ENCODE assay signal across 8 cellular contexts in genomic region chr17:43366809-43367587, GRCh38. TPM values are rescaled to one million over a fixed set of nuclear protein-coding genes. Genes with fewer than 3 reads are reported as not detected.
A peak's percentile ranks its signal among the peaks of the same experiment; 100 is the strongest.
DNase-seq lines count a peak whose midpoint lies in the region; ATAC-seq and TF ChIP-seq lines count a peak whose summit lies in the region.

No MANE protein-coding gene starts in this region.

- H3K27me3 ChIP-seq in naive thymus-derived CD4-positive, alpha-beta T cell (ENCODE audit: control insufficient read depth in 2 of 2, insufficient read depth in 2 of 2, low read length in 2 of 2) = no peaks in the 10 kb centered on the region

- H3K4me3 Mint-ChIP-seq in naive thymus-derived CD4-positive, alpha-beta T cell = peak overlapping the region; percentile 43 to 99 (median 92)

- H3K27me3 Mint-ChIP-seq in naive thymus-derived CD4-positive, alpha-beta T cell = no peaks in the 10 kb centered on the region

- no peaks in the 10 kb centered on the region for H3K36me3 Mint-ChIP-seq in naive thymus-derived CD4-positive, alpha-beta T cell

- H3K4me1 ChIP-seq in naive thymus-derived CD4-positive, alpha-beta T cell (ENCODE audit: control insufficient read depth in 2 of 2, insufficient read depth in 2 of 2, low read length in 2 of 2) = peaks cover 8 to 22% of the 10 kb centered on the region in 2 donors

- peak overlapping the region; percentile 99 to 100 (median 100) for H3K27ac Mint-ChIP-seq in naive thymus-derived CD4-positive, alpha-beta T cell

- no peak for ATAC-seq in naive thymus-derived CD4-positive, alpha-beta T cell
- ATAC-seq in HG02610 (IDR thresholded peaks at IDR 0.05; ENCODE audit: unreplicated experiment) = no peak
- no peak for ATAC-seq in HG02970 (IDR thresholded peaks at IDR 0.05; ENCODE audit: low FRiP score, unreplicated experiment)

- CTCF ChIA-PET in naive thymus-derived CD4-positive, alpha-beta T cell (lab: Charles Lee) = interaction anchor here (0.7 to 2.6 kb wide), 4 partner anchors 19 to 117 kb away, joined by 3 to 16 read pairs (median 4); partner anchors contain the start of gene DHX8

- peaks cover 0 to 5% (median 0%) of the 10 kb centered on the region in 11 donors for H3K9me3 Mint-ChIP-seq in naive thymus-derived CD4-positive, alpha-beta T cell

- peaks cover 13% of the 10 kb centered on the region for H3K9me3 ChIP-seq in KOPT-K1 (ENCODE audit: insufficient read depth, low read length, poor library complexity, severe bottlenecking)
- H3K9me3 ChIP-seq in naive thymus-derived CD4-positive, alpha-beta T cell (ENCODE audit: control insufficient read depth in 2 of 3, low read length in 3 of 3) = no peaks in the 10 kb centered on the region

- H3K36me3 ChIP-seq in KOPT-K1 (ENCODE audit: insufficient read depth, low read length) = no peaks in the 10 kb centered on the region
- peaks cover 0 to 3% (median 0%) of the 10 kb centered on the region in 3 experiments for H3K36me3 ChIP-seq in naive thymus-derived CD4-positive, alpha-beta T cell (ENCODE audit: control insufficient read depth in 2 of 3, insufficient read depth in 3 of 3, low read length in 3 of 3)

- H3K4me3 ChIP-seq in AG09309 (ENCODE audit: control insufficient read depth, low read depth, low read length) (peak overlapping the region; percentile 24), choroid plexus epithelial cell (ENCODE audit: low read depth, low read length) (no peak overlapping the region)
- H3K4me3 ChIP-seq in naive thymus-derived CD4-positive, alpha-beta T cell (ENCODE audit: low read length) = peak overlapping the region; percentile 75

- DNase-seq in AG09309 (ENCODE audit: low read depth) (no peak), choroid plexus epithelial cell (ENCODE audit: low read depth) (peak; percentile 46), NCI-H1092 treated with DMSO at 0.1 percent for 48 hours (lab: John Stamatoyannopoulos, UW) (no peak), NCI-H2081 treated with DMSO at 0.1 percent for 48 hours (lab: John Stamatoyannopoulos, UW) (no peak)
- DNase-seq in naive thymus-derived CD4-positive, alpha-beta T cell = peak in 3 of 9 donors; percentile 21 to 34 (median 22)

- POLR2A ChIA-PET in naive thymus-derived CD4-positive, alpha-beta T cell (lab: Charles Lee) = interaction anchor here (0.6 to 16.6 kb wide), 20 partner anchors 8 to 978 kb away, joined by 3 to 795 read pairs (median 6); partner anchors contain the start of genes ARL4D, DHX8, RETREG3 and RPL27

- peak overlapping the region; percentile 94 for H3K27ac ChIP-seq in KOPT-K1 (ENCODE audit: low read depth, low read length, poor library complexity, severe bottlenecking)
- peak overlapping the region; percentile 93 for H3K27ac ChIP-seq in naive thymus-derived CD4-positive, alpha-beta T cell (ENCODE audit: low read depth, low read length)

- TF ChIP-seq CTCF in AG09309 (IDR thresholded peaks at IDR 0.05; ENCODE audit: control insufficient read depth, insufficient read depth, low read depth, low read length, missing control alignments) = no peak
- TF ChIP-seq CTCF in choroid plexus epithelial cell (conservative IDR thresholded peaks at IDR 0.05; ENCODE audit: low read depth, low read length) = no peak

- H3K4me1 Mint-ChIP-seq in naive thymus-derived CD4-positive, alpha-beta T cell = peaks cover 28 to 62% (median 54%) of the 10 kb centered on the region in 7 donors

- intact Hi-C loops in naive thymus-derived CD4-positive, alpha-beta T cell (cut with micrococcal nuclease) = loop anchor here in 1 of 2 donors (5.0 to 10.0 kb wide), 6 partner anchors 358 to 1352 kb away; partner anchors contain the start of genes BECN1, DNAJC7, STAT3 and TMUB2

RNA-seq across cellular contexts. Expression of gene ARL4D, which starts 31.8 kb away (rescaled TPM):
- total RNA-seq in naive thymus-derived CD4-positive, alpha-beta T cell = 1 to 10 TPM; 1.7 to 4.8 (median 2.2) TPM
- 1 to 10 TPM; 1.3 to 1.4 TPM for polyA plus RNA-seq in naive thymus-derived CD4-positive, alpha-beta T cell
